In genomic region chr6:163583558-163583957, GRCh38 we compare ENCODE assay signal across 19 cellular contexts.
"Had no signal": no experiment of that assay in that cellular context is flagged by ENCODE, and none has a peak within 500 bp of the region (broad histone marks: within the 10 kb centered on the region; RNA-seq: fewer than 3 reads in every experiment).

No MANE protein-coding gene starts in this region.

- H3K4me3 ChIP-seq: cardiac muscle cell, neural progenitor cell, thyroid gland had no signal

- H3K9me3 Mint-ChIP-seq: activated B cell treated with CpG ODN at 0.5 μM for 24 hours; T-helper 1 cell treated with Interleukin-12 subunit alpha and Interleukin-12 subunit beta and Interleukin-4 antibody, amounts not matched to agents 30 μg/mL and 1 μg/mL, for 36 hours had no signal

- H3K9ac ChIP-seq: neural progenitor cell had no signal

- H3K27me3 ChIP-seq: cardiac muscle cell, foreskin keratinocyte, neural progenitor cell, thyroid gland had no signal

- DNase-seq: activated B cell treated with CpG ODN at 0.5 μM for 24 hours; activated CD4-positive, alpha-beta T cell treated with anti-CD3 and anti-CD28 coated beads for 4 hours; activated CD4-positive, alpha-beta T cell treated with anti-CD3 and anti-CD28 coated beads, Interleukin-2, amount 50 U/mL, for 48 hours; activated effector memory CD4-positive, alpha-beta T cell treated with Interleukin-2 at 50 U/mL for 16 hours; activated naive CD4-positive, alpha-beta T cell treated with anti-CD3 and anti-CD28 coated beads, Interleukin-2, amount 10 ng/mL, durations not matched to agents 7 days and 5 days; activated T-cell treated with anti-CD3 and anti-CD28 coated beads, Interleukin-2, amount 50 U/mL, for 72 hours; effector CD4-positive, alpha-beta T cell; erythroblast; foreskin keratinocyte; naive thymus-derived CD4-positive, alpha-beta T cell; retina; stimulated activated CD4-positive, alpha-beta T cell treated with anti-CD3 and anti-CD28 coated beads, Interleukin-4, amount 100 ng/mL, for 24 hours; stimulated activated naive CD4-positive, alpha-beta T cell treated with Interleukin-2 at 50 U/mL for 16 hours; T1000; thyroid gland had no signal

- ATAC-seq: activated T-cell treated with anti-CD3 and anti-CD28 coated beads, Interleukin-2, amount 50 U/mL, for 72 hours; foreskin keratinocyte; naive thymus-derived CD4-positive, alpha-beta T cell had no signal

- H3K27ac ChIP-seq: cardiac muscle cell, foreskin keratinocyte, neural progenitor cell, thyroid gland had no signal

- H3K4me1 Mint-ChIP-seq: activated B cell treated with CpG ODN at 0.5 μM for 24 hours; activated naive CD4-positive, alpha-beta T cell treated with anti-CD3 and anti-CD28 coated beads, Interleukin-2, amount 10 ng/mL, durations not matched to agents 7 days and 5 days had no signal

- H3K27ac Mint-ChIP-seq: activated B cell treated with CpG ODN at 0.5 μM for 24 hours; activated naive CD4-positive, alpha-beta T cell treated with anti-CD3 and anti-CD28 coated beads, Interleukin-2, amount 10 ng/mL, durations not matched to agents 7 days and 5 days; activated T-cell treated with anti-CD3 and anti-CD28 coated beads, Interleukin-2, amount 50 U/mL, for 72 hours; dendritic cell treated with granulocyte-macrophage colony-stimulating factor and Interleukin-4, amounts not matched to agents 40 ng/mL and 50 ng/mL, for 4 days; naive thymus-derived CD4-positive, alpha-beta T cell; neural progenitor cell; T-helper 1 cell treated with Interleukin-12 subunit alpha and Interleukin-12 subunit beta and Interleukin-4 antibody, amounts not matched to agents 30 μg/mL and 1 μg/mL, for 36 hours had no signal

- H3K27me3 Mint-ChIP-seq: activated B cell treated with CpG ODN at 0.5 μM for 24 hours; activated naive CD4-positive, alpha-beta T cell treated with anti-CD3 and anti-CD28 coated beads, Interleukin-2, amount 10 ng/mL, durations not matched to agents 7 days and 5 days; dendritic cell treated with granulocyte-macrophage colony-stimulating factor and Interleukin-4, amounts not matched to agents 40 ng/mL and 50 ng/mL, for 4 days had no signal

- H3K4me3 Mint-ChIP-seq: activated B cell treated with CpG ODN at 0.5 μM for 24 hours; activated naive CD4-positive, alpha-beta T cell treated with anti-CD3 and anti-CD28 coated beads, Interleukin-2, amount 10 ng/mL, durations not matched to agents 7 days and 5 days; activated T-cell treated with anti-CD3 and anti-CD28 coated beads, Interleukin-2, amount 50 U/mL, for 72 hours; dendritic cell treated with granulocyte-macrophage colony-stimulating factor and Interleukin-4, amounts not matched to agents 40 ng/mL and 50 ng/mL, for 4 days; naive thymus-derived CD4-positive, alpha-beta T cell; neural progenitor cell; T-helper 1 cell treated with Interleukin-12 subunit alpha and Interleukin-12 subunit beta and Interleukin-4 antibody, amounts not matched to agents 30 μg/mL and 1 μg/mL, for 36 hours had no signal

- H3K36me3 Mint-ChIP-seq: activated naive CD4-positive, alpha-beta T cell treated with anti-CD3 and anti-CD28 coated beads, Interleukin-2, amount 10 ng/mL, durations not matched to agents 7 days and 5 days; naive thymus-derived CD4-positive, alpha-beta T cell had no signal

- H3K36me3 ChIP-seq: cardiac muscle cell, neural progenitor cell, thyroid gland had no signal

- H3K9me3 ChIP-seq: thyroid gland had no signal

- H3K4me2 ChIP-seq: neural progenitor cell had no signal

- H2AFZ ChIP-seq: neural progenitor cell had no signal
